13 cellular contexts compared by ENCODE assay signal in the genomic region with DNA sequence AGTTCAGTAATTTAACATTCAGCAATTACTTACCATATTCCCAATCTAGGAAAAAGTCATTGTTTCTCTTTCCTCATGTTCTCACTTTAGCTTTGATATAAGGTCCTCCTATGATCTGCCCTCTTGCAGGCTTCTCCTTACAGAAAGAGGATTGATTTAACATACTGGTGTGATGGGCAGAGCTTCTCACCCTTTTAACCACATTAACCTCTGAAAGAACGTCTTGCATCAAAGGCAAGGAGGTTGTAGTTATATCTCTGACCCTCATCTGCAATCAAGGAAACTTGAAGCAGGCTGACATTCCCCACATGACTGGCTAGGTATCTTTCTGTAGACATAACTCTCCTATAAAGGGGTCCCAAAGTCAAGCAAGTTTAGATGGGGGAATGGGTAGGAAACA. TPM values are rescaled to one million over a fixed set of nuclear protein-coding genes. Genes with fewer than 3 reads are reported as not detected.
DNase-seq lines count a peak whose midpoint lies in the region; ATAC-seq lines count a peak whose summit lies in the region.
"Had no signal": no experiment of that assay in that cellular context is flagged by ENCODE, and none has a peak within 500 bp of the region (broad histone marks: within the 10 kb centered on the region; RNA-seq: fewer than 3 reads in every experiment).

No MANE protein-coding gene starts in this region.

- H3K27ac Mint-ChIP-seq in stimulated activated naive B cell treated with anti-CD40 and anti-IgM and Interleukin-4, amounts not matched to agents 10 μg/mL and 1 μg/mL and 100 μg/mL, for 72 hours = peak overlapping the region; percentile 93

- intact Hi-C loops in Right ventricle myocardium inferior (cut with DNase I) = no loop called here

- ATAC-seq in activated T-cell treated with anti-CD3 and anti-CD28 coated beads, Interleukin-2, amount 50 U/mL, for 4 hours = peak; percentile 20 to 47
- ATAC-seq in HG02610 (IDR thresholded peaks at IDR 0.05; ENCODE audit: unreplicated experiment) = peak; percentile 57
- ATAC-seq in stimulated activated naive B cell treated with anti-CD40 and anti-IgM and Interleukin-4, amounts not matched to agents 10 μg/mL and 1 μg/mL and 100 μg/mL, for 72 hours (replicated peaks) = peak; percentile 76 to 79
- ATAC-seq in Right ventricle myocardium inferior = no peak

- no peak for DNase-seq in activated T-cell treated with anti-CD3 and anti-CD28 coated beads, Interleukin-2, amount 50 U/mL, for 4 hours
- no peak for DNase-seq in activated T-cell treated with anti-CD3 and anti-CD28 coated beads, Interleukin-2, amount 50 U/mL, for 48 hours
- DNase-seq in MV-4-11 (lab: John Stamatoyannopoulos, UW) (peak; percentile 29), Right ventricle myocardium inferior (ENCODE audit: missing footprints) (no peak), LoVo (ENCODE audit: low spot score) (no peak), Ammon's horn (ENCODE audit: low spot score) (no peak)
- peak; percentile 24 for DNase-seq in stimulated activated naive B cell treated with anti-CD40 and anti-IgM and Interleukin-4, amounts not matched to agents 10 μg/mL and 1 μg/mL and 100 μg/mL, for 72 hours
- DNase-seq: ACHN, GF-D8, IMR-90, NCI-H345, posterior cingulate gyrus had no signal

- peak overlapping the region; percentile 48 for H3K4me3 Mint-ChIP-seq in activated T-cell treated with anti-CD3 and anti-CD28 coated beads, Interleukin-2, amount 50 U/mL, for 4 hours
- peak overlapping the region; percentile 66 to 71 for H3K4me3 Mint-ChIP-seq in stimulated activated naive B cell treated with anti-CD40 and anti-IgM and Interleukin-4, amounts not matched to agents 10 μg/mL and 1 μg/mL and 100 μg/mL, for 72 hours

- H3K27me3 Mint-ChIP-seq in activated T-cell treated with anti-CD3 and anti-CD28 coated beads, Interleukin-2, amount 50 U/mL, for 4 hours (ENCODE audit: low read depth) = no peaks in the 10 kb centered on the region
- H3K27me3 Mint-ChIP-seq in stimulated activated naive B cell treated with anti-CD40 and anti-IgM and Interleukin-4, amounts not matched to agents 10 μg/mL and 1 μg/mL and 100 μg/mL, for 72 hours = no peaks in the 10 kb centered on the region

- no peaks in the 10 kb centered on the region for H3K9me3 Mint-ChIP-seq in activated T-cell treated with anti-CD3 and anti-CD28 coated beads, Interleukin-2, amount 50 U/mL, for 4 hours
- peaks cover 8 to 11% of the 10 kb centered on the region in 2 donors for H3K9me3 Mint-ChIP-seq in stimulated activated naive B cell treated with anti-CD40 and anti-IgM and Interleukin-4, amounts not matched to agents 10 μg/mL and 1 μg/mL and 100 μg/mL, for 72 hours

- H3K36me3 Mint-ChIP-seq in activated T-cell treated with anti-CD3 and anti-CD28 coated beads, Interleukin-2, amount 50 U/mL, for 4 hours (ENCODE audit: insufficient read depth) = peaks cover 10% of the 10 kb centered on the region
- H3K36me3 Mint-ChIP-seq in stimulated activated naive B cell treated with anti-CD40 and anti-IgM and Interleukin-4, amounts not matched to agents 10 μg/mL and 1 μg/mL and 100 μg/mL, for 72 hours = peaks cover 46 to 64% of the 10 kb centered on the region in 2 donors

- H3K4me1 Mint-ChIP-seq in activated T-cell treated with anti-CD3 and anti-CD28 coated beads, Interleukin-2, amount 50 U/mL, for 4 hours (ENCODE audit: low read depth) = peaks cover 55% of the 10 kb centered on the region
- peaks cover 46 to 72% of the 10 kb centered on the region in 2 donors for H3K4me1 Mint-ChIP-seq in stimulated activated naive B cell treated with anti-CD40 and anti-IgM and Interleukin-4, amounts not matched to agents 10 μg/mL and 1 μg/mL and 100 μg/mL, for 72 hours

RNA-seq across cellular contexts. Expression of gene BTLA, which starts 39.5 kb away (rescaled TPM):
- 10 to 100 TPM; 29.8 to 46.3 (median 33.2) TPM for total RNA-seq in activated T-cell treated with anti-CD3 and anti-CD28 coated beads, Interleukin-2, amount 50 U/mL, for 4 hours
- total RNA-seq in Right ventricle myocardium inferior = 0.14 TPM
- total RNA-seq: IMR-90 had no signal

Comparison
In these comparisons a context has a peak if more than half of its experiments do, and no peak if none do; other contexts are left out.
1. DNase-seq: peak in MV-4-11 (single experiment) and stimulated activated naive B cell treated with anti-CD40 and anti-IgM and Interleukin-4, amounts not matched to agents 10 μg/mL and 1 μg/mL and 100 μg/mL, for 72 hours (single experiment); none in activated T-cell treated with anti-CD3 and anti-CD28 coated beads, Interleukin-2, amount 50 U/mL, for 4 hours (single experiment), activated T-cell treated with anti-CD3 and anti-CD28 coated beads, Interleukin-2, amount 50 U/mL, for 48 hours (0 of 2), Right ventricle myocardium inferior (single experiment), LoVo (single experiment) and Ammon's horn (single experiment).
2. RNA of gene BTLA, which starts 39.5 kb away (total RNA-seq): 29.8 to 46.3 TPM in activated T-cell treated with anti-CD3 and anti-CD28 coated beads, Interleukin-2, amount 50 U/mL, for 4 hours; 0.14 TPM in Right ventricle myocardium inferior (single experiment); every median in the first group is over 10 times any median in the second.